28 cellular contexts compared by ENCODE assay signal in the genomic region with DNA sequence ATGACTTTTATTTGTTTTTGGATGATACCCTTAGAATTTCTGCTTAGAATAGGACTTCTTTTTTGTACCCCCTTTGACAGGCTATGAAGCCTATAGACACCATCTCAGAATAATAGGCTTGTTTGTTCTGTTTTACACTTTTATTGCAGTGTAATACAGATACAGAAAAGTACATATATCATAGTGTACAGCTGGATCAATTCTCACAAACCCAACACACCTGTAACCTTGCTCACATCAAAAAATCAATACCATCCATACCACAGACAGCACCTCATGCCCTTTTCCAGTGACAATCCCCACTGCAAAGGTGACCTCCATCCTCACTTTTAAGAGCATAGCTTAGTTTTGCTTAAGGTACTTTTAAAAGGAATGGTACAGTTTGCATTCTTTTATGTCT.
"Had no signal": no experiment of that assay in that cellular context is flagged by ENCODE, and none has a peak within 500 bp of the region (broad histone marks: within the 10 kb centered on the region; RNA-seq: fewer than 3 reads in every experiment).

No MANE protein-coding gene starts in this region.

- H2AFZ ChIP-seq: neural progenitor cell, parathyroid adenoma had no signal

- H3K4me2 ChIP-seq: neural progenitor cell, smooth muscle cell had no signal

- H3K4me3 ChIP-seq: neural progenitor cell, ovary, psoas muscle, skin epidermis, smooth muscle cell, spleen, suprapubic skin, testis, tibial artery, transverse colon, upper lobe of right lung, uterus had no signal

- H3K4me1 ChIP-seq: neural progenitor cell, parathyroid adenoma, psoas muscle, spleen, suprapubic skin, testis, tibial artery, upper lobe of right lung, uterus had no signal

- H3K27ac ChIP-seq: neural progenitor cell, ovary, parathyroid adenoma, psoas muscle, skin epidermis, spleen, suprapubic skin, testis, tibial artery, transverse colon, upper lobe of right lung, uterus had no signal

- H3K9me3 ChIP-seq: ovary, psoas muscle, spleen, suprapubic skin, testis, tibial artery, transverse colon, upper lobe of right lung, uterus had no signal

- H3K79me2 ChIP-seq: parathyroid adenoma had no signal

- H3K9ac ChIP-seq: neural progenitor cell, parathyroid adenoma had no signal

- H3K27me3 ChIP-seq: neural progenitor cell, ovary, spleen, suprapubic skin, testis, tibial artery, transverse colon, upper lobe of right lung, uterus had no signal

- H3K36me3 ChIP-seq: neural progenitor cell, ovary, spleen, suprapubic skin, tibial artery, transverse colon, upper lobe of right lung, uterus had no signal

- DNase-seq: natural killer cell; occipital lobe; ovary; posterior cingulate gyrus; psoas muscle; right cardiac atrium; spleen; stimulated activated CD4-positive, alpha-beta T cell treated with anti-CD3 and anti-CD28 coated beads, Interleukin-12 subunit alpha, Interleukin-12 subunit beta, amount 100 ng/mL, for 4 hours; stimulated activated CD4-positive, alpha-beta T cell treated with anti-CD3 and anti-CD28 coated beads, Interleukin-1b, Interleukin-23, amount 100 ng/mL, for 48 hours; stimulated activated CD4-positive, alpha-beta T cell treated with anti-CD3 and anti-CD28 coated beads, Interleukin-4, amount 100 ng/mL, for 1 hour; stimulated activated CD4-positive, alpha-beta T cell treated with anti-CD3 and anti-CD28 coated beads, Interleukin-4, amount 100 ng/mL, for 4 hours; stimulated activated CD8-positive, alpha-beta memory T cell treated with anti-CD3 and anti-CD28 coated beads, Interleukin-4, amount 100 ng/mL, for 48 hours; stimulated activated naive CD4-positive, alpha-beta T cell; stimulated activated naive CD8-positive, alpha-beta T cell treated with anti-CD3 and anti-CD28 coated beads, Interleukin-15, amount 100 ng/mL, for 72 hours; stimulated activated naive CD8-positive, alpha-beta T cell treated with anti-CD3 and anti-CD28 coated beads, Interleukin-15, Interleukin-2, amounts not matched to agents 100 U/mL and 50 U/mL, for 24 hours; substantia nigra; testis; tibial artery; transverse colon; upper lobe of right lung; uterus had no signal

- ATAC-seq: natural killer cell; psoas muscle; right cardiac atrium; sciatic nerve; stimulated activated memory B cell treated with anti-CD40 and anti-IgM and Interleukin-4, amounts not matched to agents 10 μg/mL and 1 μg/mL and 100 μg/mL, for 72 hours; stimulated activated naive CD8-positive, alpha-beta T cell treated with anti-CD3 and anti-CD28 coated beads, Interleukin-15, amount 100 ng/mL, for 72 hours; stimulated activated naive CD8-positive, alpha-beta T cell treated with anti-CD3 and anti-CD28 coated beads, Interleukin-15, Interleukin-2, amounts not matched to agents 100 U/mL and 50 U/mL, for 24 hours; upper lobe of right lung had no signal
